8 cellular contexts compared by ENCODE assay signal in genomic region chr19:35211545-35212230, GRCh38. TPM values are rescaled to one million over a fixed set of nuclear protein-coding genes. Genes with fewer than 3 reads are reported as not detected.
DNase-seq lines count a peak whose midpoint lies in the region; ATAC-seq, FAIRE-seq and TF ChIP-seq lines count a peak whose summit lies in the region.

No MANE protein-coding gene starts in this region.

- peak overlapping the region; percentile 78 to 89 for H3K4me3 Mint-ChIP-seq in activated T-cell treated with anti-CD3 and anti-CD28 coated beads, Interleukin-2, amount 50 U/mL, for 72 hours

- no peaks in the 10 kb centered on the region for H3K27me3 Mint-ChIP-seq in activated T-cell treated with anti-CD3 and anti-CD28 coated beads, Interleukin-2, amount 50 U/mL, for 72 hours (ENCODE audit: low read depth)

- H3K27ac ChIP-seq in kidney (ENCODE audit: low read depth in 2 of 2, low read length in 2 of 2) = peak overlapping the region in 1 of 2 donors; percentile 41

- no peak overlapping the region for H3K4me3 ChIP-seq in kidney (ENCODE audit: low read length in 2 of 2)

- ATAC-seq in activated T-cell treated with anti-CD3 and anti-CD28 coated beads, Interleukin-2, amount 50 U/mL, for 72 hours (replicated peaks in 1 of 2) = peak; percentile 14 to 17
- ATAC-seq in GM18519 (IDR thresholded peaks at IDR 0.05; ENCODE audit: low FRiP score, unreplicated experiment) (no peak), GM18498 (IDR thresholded peaks at IDR 0.05; ENCODE audit: unreplicated experiment) (no peak)

- H3K36me3 ChIP-seq in kidney (ENCODE audit: control insufficient read depth in 1 of 2, insufficient read depth in 2 of 2, low read length in 2 of 2) = no peaks in the 10 kb centered on the region

- H3K9ac ChIP-seq in kidney (ENCODE audit: low read length in 2 of 2) = no peak overlapping the region

- peak overlapping the region; percentile 94 for H3K27ac Mint-ChIP-seq in activated T-cell treated with anti-CD3 and anti-CD28 coated beads, Interleukin-2, amount 50 U/mL, for 72 hours

- FAIRE-seq in kidney (lab: Jason Lieb, UNC) = no peak
- FAIRE-seq in GM12892 (lab: Jason Lieb, UNC) = no peak

- H3K4me1 ChIP-seq in kidney (ENCODE audit: control insufficient read depth in 1 of 2, insufficient read depth in 1 of 2, low read depth in 1 of 2, low read length in 2 of 2) = peaks cover 0 to 8% of the 10 kb centered on the region in 2 donors

- TF ChIP-seq CTCF in kidney (IDR thresholded peaks at IDR 0.05; ENCODE audit: borderline replicate concordance, extremely low read depth, insufficient read depth) = no peak

- no peaks in the 10 kb centered on the region for H3K9me3 ChIP-seq in kidney (ENCODE audit: control insufficient read depth in 1 of 2, low read length in 2 of 2)

- intact Hi-C loops in kidney (cut with DNase I) = no loop called here

- peaks cover 86% of the 10 kb centered on the region for H3K4me1 Mint-ChIP-seq in activated T-cell treated with anti-CD3 and anti-CD28 coated beads, Interleukin-2, amount 50 U/mL, for 72 hours (ENCODE audit: low read depth)

- H3K9me3 Mint-ChIP-seq in activated T-cell treated with anti-CD3 and anti-CD28 coated beads, Interleukin-2, amount 50 U/mL, for 72 hours = no peaks in the 10 kb centered on the region

- DNase-seq in NOMO-1 treated with dmso at 0.1 percent for 144 hours (lab: John Stamatoyannopoulos, UW; ENCODE audit: unreplicated experiment) = peak; percentile 13
- peak; percentile 58 to 73 for DNase-seq in activated T-cell treated with anti-CD3 and anti-CD28 coated beads, Interleukin-2, amount 50 U/mL, for 72 hours
- peak; percentile 80 for DNase-seq in kidney
- DNase-seq in stimulated activated naive CD4-positive, alpha-beta T cell (lab: John Stamatoyannopoulos, UW) = peak; percentile 72 to 91 (median 82)
- no peak for DNase-seq in HPDE6-E6E7 (ENCODE audit: extremely low spot score)
- no peak for DNase-seq in GM12892 (ENCODE audit: insufficient read length)

- TF ChIP-seq POLR2A in GM12892 (IDR thresholded peaks at IDR 0.05; ENCODE audit: low read depth, low read length) = no peak

- peaks cover 3 to 5% of the 10 kb centered on the region in 2 donors for H3K36me3 Mint-ChIP-seq in activated T-cell treated with anti-CD3 and anti-CD28 coated beads, Interleukin-2, amount 50 U/mL, for 72 hours (ENCODE audit: insufficient read depth in 2 of 2)

RNA-seq across cellular contexts. Expression of gene FAM187B, which starts 16.9 kb away (rescaled TPM):
- not detected for total RNA-seq in activated T-cell treated with anti-CD3 and anti-CD28 coated beads, Interleukin-2, amount 50 U/mL, for 72 hours
- total RNA-seq in kidney = not detected
- polyA plus RNA-seq in kidney (ENCODE audit: insufficient read depth, low read depth, low replicate concordance) = not detected
- not detected for polyA plus RNA-seq in GM12892 (2012; ENCODE audit: missing spikeins)

RNA-seq across cellular contexts. Expression of gene LSR, which starts 37.1 kb away (rescaled TPM):
- 10 to 100 TPM; 24.2 to 41.1 TPM for total RNA-seq in activated T-cell treated with anti-CD3 and anti-CD28 coated beads, Interleukin-2, amount 50 U/mL, for 72 hours
- total RNA-seq in kidney = 87.2 TPM
- polyA plus RNA-seq in kidney (ENCODE audit: insufficient read depth, low read depth, low replicate concordance) = 37.9 TPM
- polyA plus RNA-seq in GM12892 (2012; ENCODE audit: missing spikeins) = 12.7 TPM

RNA-seq across cellular contexts. Expression of gene USF2, which starts 57.1 kb away (rescaled TPM):
- 100 to 1,000 TPM; 202 to 212 TPM for total RNA-seq in activated T-cell treated with anti-CD3 and anti-CD28 coated beads, Interleukin-2, amount 50 U/mL, for 72 hours
- total RNA-seq in kidney = 118 TPM
- 82.8 TPM for polyA plus RNA-seq in kidney (ENCODE audit: insufficient read depth, low read depth, low replicate concordance)
- polyA plus RNA-seq in GM12892 (2012; ENCODE audit: missing spikeins) = 122 TPM

RNA-seq across cellular contexts. Expression of gene FXYD5, which starts 57.2 kb away (rescaled TPM):
- total RNA-seq in activated T-cell treated with anti-CD3 and anti-CD28 coated beads, Interleukin-2, amount 50 U/mL, for 72 hours = 100 to 1,000 TPM; 331 to 342 TPM
- 84.5 TPM for total RNA-seq in kidney
- 41.9 TPM for polyA plus RNA-seq in kidney (ENCODE audit: insufficient read depth, low read depth, low replicate concordance)
- polyA plus RNA-seq in GM12892 (2012; ENCODE audit: missing spikeins) = 48.8 TPM

Comparison
In these comparisons a context has a peak if more than half of its experiments do, and no peak if none do; other contexts are left out.
1. DNase-seq: peak in NOMO-1 treated with dmso at 0.1 percent for 144 hours (single experiment), activated T-cell treated with anti-CD3 and anti-CD28 coated beads, Interleukin-2, amount 50 U/mL, for 72 hours (2 of 2), kidney (single experiment) and stimulated activated naive CD4-positive, alpha-beta T cell (6 of 6); none in HPDE6-E6E7 (single experiment) and GM12892 (single experiment).
2. ATAC-seq: peak in activated T-cell treated with anti-CD3 and anti-CD28 coated beads, Interleukin-2, amount 50 U/mL, for 72 hours (2 of 2); none in GM18519 (single experiment) and GM18498 (single experiment).